ENCODE assay signal across 8 cellular contexts in the genomic region with DNA sequence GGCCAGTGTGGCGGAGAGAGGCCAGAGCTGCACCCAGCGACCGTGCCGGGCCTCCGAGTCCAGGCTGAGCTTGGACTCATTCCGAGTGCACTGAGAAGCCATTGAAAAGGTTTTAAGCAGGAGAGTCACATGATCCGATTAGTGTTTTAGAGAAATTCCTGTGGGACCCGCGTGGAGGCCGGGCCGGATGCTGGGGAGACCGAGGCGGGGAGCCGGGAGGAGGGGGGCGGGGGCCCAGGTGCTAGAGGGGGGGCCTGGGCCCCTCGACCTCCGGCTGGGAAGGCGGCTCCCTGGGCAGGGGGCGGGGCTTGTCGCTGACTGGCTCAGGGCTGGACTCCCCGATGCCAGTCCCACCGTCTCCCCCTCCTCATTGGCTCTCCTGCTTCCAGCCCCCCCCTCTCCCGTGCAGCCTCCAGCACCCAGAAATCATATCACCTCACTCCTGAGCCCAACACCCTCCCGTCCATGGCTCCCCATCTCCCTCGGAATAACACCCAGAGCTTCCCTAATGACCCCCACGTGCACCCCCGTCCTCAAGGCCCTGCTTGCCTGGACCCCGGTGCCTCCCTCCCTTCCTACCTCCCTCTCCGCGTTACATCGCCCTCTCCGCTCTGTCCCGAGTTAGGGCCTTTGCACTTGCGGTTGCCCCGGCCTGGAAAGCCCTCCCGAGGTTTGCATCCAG. TPM values are rescaled to one million over a fixed set of nuclear protein-coding genes. Genes with fewer than 3 reads are reported as not detected.
DNase-seq lines count a peak whose midpoint lies in the region; ATAC-seq and TF ChIP-seq lines count a peak whose summit lies in the region.

No MANE protein-coding gene starts in this region.

- no peak for TF ChIP-seq POLR2A in transverse colon (IDR thresholded peaks at IDR 0.05)

- TF ChIP-seq EP300 in transverse colon (IDR thresholded peaks at IDR 0.05; ENCODE audit: low read depth), result no peak

- intact Hi-C loops in activated T-helper 1 cell treated with anti-CD3 and anti-CD28 coated beads, Interleukin-12 subunit alpha, Interleukin-12 subunit beta, Interleukin-2, Interleukin-4 antibody, amounts not matched to agents 30 ng/mL and 10 ng/mL and 1 ng/mL, durations not matched to agents 14 hours and 24 hours and 36 hours (cut with micrococcal nuclease), result no loop called here
- intact Hi-C loops in transverse colon (cut with DNase I; ENCODE audit: low total_unique reads), result loop anchor here (10.0 kb wide), 1 partner anchor 71 kb away; no protein-coding TSS in a partner anchor

- DNase-seq in ELF-1 (ENCODE audit: low read depth, low spot score) (peak; percentile 43), NCI-H2171 (lab: John Stamatoyannopoulos, UW) (peak; percentile 98), fibroblast of the aortic adventitia (ENCODE audit: low read depth) (peak; percentile 58), transverse colon (peak; percentile 71), NCI-H1048 (lab: John Stamatoyannopoulos, UW) (no peak), GM19240 (ENCODE audit: insufficient read length, low spot score) (no peak)
- DNase-seq in activated T-helper 1 cell treated with anti-CD3 and anti-CD28 coated beads, Interleukin-12 subunit alpha, Interleukin-12 subunit beta, Interleukin-2, Interleukin-4 antibody, amounts not matched to agents 30 ng/mL and 10 ng/mL and 1 ng/mL, durations not matched to agents 14 hours and 24 hours and 36 hours (ENCODE audit: low spot score), result no peak
- DNase-seq in natural killer cell treated with Interleukin-12 subunit alpha and Interleukin-12 subunit beta and Interleukin-15 and Interleukin-18, amount 100 ng/mL, for 72 hours (ENCODE audit: low spot score), result no peak

- in situ Hi-C loops in transverse colon (cut with MboI; ENCODE audit: low pct_ligation_motif_present in 1 of 4, low pct_unique_long_range_greater_than_20kb in 1 of 4, low sequenced_read_pairs in 3 of 4), result no loop called here

- H3K4me3 ChIP-seq in fibroblast of the aortic adventitia (ENCODE audit: low read depth, low read length) (peak overlapping the region; percentile 48), transverse colon (peak overlapping the region; percentile 8 to 38 (median 13))

- peaks cover 8 to 41% (median 32%) of the 10 kb centered on the region in 4 donors for H3K4me1 ChIP-seq in transverse colon

- no peaks in the 10 kb centered on the region for H3K9me3 ChIP-seq in transverse colon

- H3K36me3 ChIP-seq in transverse colon, result no peaks in the 10 kb centered on the region

- H3K27ac ChIP-seq in transverse colon, result peak overlapping the region; percentile 5 to 55 (median 27)

- no peaks in the 10 kb centered on the region for H3K36me3 Mint-ChIP-seq in activated T-helper 1 cell treated with anti-CD3 and anti-CD28 coated beads, Interleukin-12 subunit alpha, Interleukin-12 subunit beta, Interleukin-2, Interleukin-4 antibody, amounts not matched to agents 30 ng/mL and 10 ng/mL and 1 ng/mL, durations not matched to agents 14 hours and 24 hours and 36 hours (ENCODE audit: low read depth)
- no peaks in the 10 kb centered on the region for H3K36me3 Mint-ChIP-seq in natural killer cell treated with Interleukin-12 subunit alpha and Interleukin-12 subunit beta and Interleukin-15 and Interleukin-18, amount 100 ng/mL, for 72 hours

- 3 to 7% methylated on average over 15 to 30 of the region's 36 CpGs for WGBS in transverse colon (ENCODE audit: low coverage in 1 of 2), 2 donors

- peaks cover 31% of the 10 kb centered on the region for H3K4me1 Mint-ChIP-seq in activated T-helper 1 cell treated with anti-CD3 and anti-CD28 coated beads, Interleukin-12 subunit alpha, Interleukin-12 subunit beta, Interleukin-2, Interleukin-4 antibody, amounts not matched to agents 30 ng/mL and 10 ng/mL and 1 ng/mL, durations not matched to agents 14 hours and 24 hours and 36 hours (ENCODE audit: low read depth)
- H3K4me1 Mint-ChIP-seq in natural killer cell treated with Interleukin-12 subunit alpha and Interleukin-12 subunit beta and Interleukin-15 and Interleukin-18, amount 100 ng/mL, for 72 hours (ENCODE audit: low read depth in 2 of 2), result peaks cover 18 to 20% of the 10 kb centered on the region in 2 donors

- ATAC-seq in natural killer cell treated with Interleukin-12 subunit alpha and Interleukin-12 subunit beta and Interleukin-15 and Interleukin-18, amount 100 ng/mL, for 72 hours, result no peak

- H3K27me3 ChIP-seq in transverse colon, result peaks cover 5% of the 10 kb centered on the region

- no peak for TF ChIP-seq CTCF in fibroblast of the aortic adventitia (IDR thresholded peaks at IDR 0.05; ENCODE audit: insufficient read depth, low read length)
- TF ChIP-seq CTCF in transverse colon (IDR thresholded peaks at IDR 0.05), result no peak

- H3K27ac Mint-ChIP-seq in activated T-helper 1 cell treated with anti-CD3 and anti-CD28 coated beads, Interleukin-12 subunit alpha, Interleukin-12 subunit beta, Interleukin-2, Interleukin-4 antibody, amounts not matched to agents 30 ng/mL and 10 ng/mL and 1 ng/mL, durations not matched to agents 14 hours and 24 hours and 36 hours, result no peak overlapping the region
- H3K27ac Mint-ChIP-seq in natural killer cell treated with Interleukin-12 subunit alpha and Interleukin-12 subunit beta and Interleukin-15 and Interleukin-18, amount 100 ng/mL, for 72 hours, result no peak overlapping the region

- peaks cover 22% of the 10 kb centered on the region for H3K27me3 Mint-ChIP-seq in activated T-helper 1 cell treated with anti-CD3 and anti-CD28 coated beads, Interleukin-12 subunit alpha, Interleukin-12 subunit beta, Interleukin-2, Interleukin-4 antibody, amounts not matched to agents 30 ng/mL and 10 ng/mL and 1 ng/mL, durations not matched to agents 14 hours and 24 hours and 36 hours (ENCODE audit: insufficient read depth)
- H3K27me3 Mint-ChIP-seq in natural killer cell treated with Interleukin-12 subunit alpha and Interleukin-12 subunit beta and Interleukin-15 and Interleukin-18, amount 100 ng/mL, for 72 hours, result peaks cover 8 to 14% of the 10 kb centered on the region in 2 donors

- peak overlapping the region; percentile 23 for H3K4me3 Mint-ChIP-seq in activated T-helper 1 cell treated with anti-CD3 and anti-CD28 coated beads, Interleukin-12 subunit alpha, Interleukin-12 subunit beta, Interleukin-2, Interleukin-4 antibody, amounts not matched to agents 30 ng/mL and 10 ng/mL and 1 ng/mL, durations not matched to agents 14 hours and 24 hours and 36 hours
- peak overlapping the region; percentile 37 for H3K4me3 Mint-ChIP-seq in natural killer cell treated with Interleukin-12 subunit alpha and Interleukin-12 subunit beta and Interleukin-15 and Interleukin-18, amount 100 ng/mL, for 72 hours

- no peaks in the 10 kb centered on the region for H3K9me3 Mint-ChIP-seq in activated T-helper 1 cell treated with anti-CD3 and anti-CD28 coated beads, Interleukin-12 subunit alpha, Interleukin-12 subunit beta, Interleukin-2, Interleukin-4 antibody, amounts not matched to agents 30 ng/mL and 10 ng/mL and 1 ng/mL, durations not matched to agents 14 hours and 24 hours and 36 hours
- H3K9me3 Mint-ChIP-seq in natural killer cell treated with Interleukin-12 subunit alpha and Interleukin-12 subunit beta and Interleukin-15 and Interleukin-18, amount 100 ng/mL, for 72 hours, result no peaks in the 10 kb centered on the region

RNA-seq across cellular contexts. Expression of gene ZNF579, which starts 5.2 kb away (rescaled TPM):
- 10.2 and 11.7 TPM in 2 replicates for total RNA-seq in activated T-helper 1 cell treated with anti-CD3 and anti-CD28 coated beads, Interleukin-12 subunit alpha, Interleukin-12 subunit beta, Interleukin-2, Interleukin-4 antibody, amounts not matched to agents 30 ng/mL and 10 ng/mL and 1 ng/mL, durations not matched to agents 14 hours and 24 hours and 36 hours
- total RNA-seq in fibroblast of the aortic adventitia (ENCODE audit: low replicate concordance), result 4.4 and 7.9 TPM in 2 replicates
- 10 to 100 TPM in 1 of 2 donors, 1 to 10 TPM in 1; 6.5 to 10.2 TPM for total RNA-seq in natural killer cell treated with Interleukin-12 subunit alpha and Interleukin-12 subunit beta and Interleukin-15 and Interleukin-18, amount 100 ng/mL, for 72 hours
- 1 to 10 TPM; 2.0 to 5.6 (median 2.9) TPM for total RNA-seq in transverse colon

RNA-seq across cellular contexts. Expression of gene FIZ1, which starts 13.5 kb away (rescaled TPM):
- 24.2 and 24.7 TPM in 2 replicates for total RNA-seq in activated T-helper 1 cell treated with anti-CD3 and anti-CD28 coated beads, Interleukin-12 subunit alpha, Interleukin-12 subunit beta, Interleukin-2, Interleukin-4 antibody, amounts not matched to agents 30 ng/mL and 10 ng/mL and 1 ng/mL, durations not matched to agents 14 hours and 24 hours and 36 hours
- total RNA-seq in fibroblast of the aortic adventitia (ENCODE audit: low replicate concordance) (3.5 and 4.7 TPM in 2 replicates), transverse colon (100 to 1,000 TPM in 1 of 4 donors, 10 to 100 TPM in 1, 1 to 10 TPM in 2; 8.5 to 137 (median 18.3) TPM)
- 10 to 100 TPM; 11.8 to 15.8 TPM for total RNA-seq in natural killer cell treated with Interleukin-12 subunit alpha and Interleukin-12 subunit beta and Interleukin-15 and Interleukin-18, amount 100 ng/mL, for 72 hours

RNA-seq across cellular contexts. Expression of gene ZNF524, which starts 14.3 kb away (rescaled TPM):
- total RNA-seq in activated T-helper 1 cell treated with anti-CD3 and anti-CD28 coated beads, Interleukin-12 subunit alpha, Interleukin-12 subunit beta, Interleukin-2, Interleukin-4 antibody, amounts not matched to agents 30 ng/mL and 10 ng/mL and 1 ng/mL, durations not matched to agents 14 hours and 24 hours and 36 hours, result 20.0 and 22.9 TPM in 2 replicates
- total RNA-seq in fibroblast of the aortic adventitia (ENCODE audit: low replicate concordance) (1.7 and 10.8 TPM in 2 replicates), transverse colon (10 to 100 TPM; 17.7 to 51.1 (median 37.9) TPM)
- 10 to 100 TPM; 10.6 to 14.7 TPM for total RNA-seq in natural killer cell treated with Interleukin-12 subunit alpha and Interleukin-12 subunit beta and Interleukin-15 and Interleukin-18, amount 100 ng/mL, for 72 hours

RNA-seq across cellular contexts. Expression of gene ZNF865, which starts 19.6 kb away (rescaled TPM):
- 12.6 and 13.2 TPM in 2 replicates for total RNA-seq in activated T-helper 1 cell treated with anti-CD3 and anti-CD28 coated beads, Interleukin-12 subunit alpha, Interleukin-12 subunit beta, Interleukin-2, Interleukin-4 antibody, amounts not matched to agents 30 ng/mL and 10 ng/mL and 1 ng/mL, durations not matched to agents 14 hours and 24 hours and 36 hours
- total RNA-seq in fibroblast of the aortic adventitia (ENCODE audit: low replicate concordance) (0.08 and 1.5 TPM in 2 replicates), transverse colon (10 to 100 TPM in 2 of 4 donors, 1 to 10 TPM in 2; 8.3 to 50.1 (median 13.4) TPM)
- 10 to 100 TPM; 15.4 to 20.7 TPM for total RNA-seq in natural killer cell treated with Interleukin-12 subunit alpha and Interleukin-12 subunit beta and Interleukin-15 and Interleukin-18, amount 100 ng/mL, for 72 hours

RNA-seq across cellular contexts. Expression of gene ZNF784, which starts 38.6 kb away (rescaled TPM):
- total RNA-seq in activated T-helper 1 cell treated with anti-CD3 and anti-CD28 coated beads, Interleukin-12 subunit alpha, Interleukin-12 subunit beta, Interleukin-2, Interleukin-4 antibody, amounts not matched to agents 30 ng/mL and 10 ng/mL and 1 ng/mL, durations not matched to agents 14 hours and 24 hours and 36 hours, result 3.0 and 4.9 TPM in 2 replicates
- total RNA-seq in fibroblast of the aortic adventitia (ENCODE audit: low replicate concordance), result 2.8 and 4.8 TPM in 2 replicates
- total RNA-seq in natural killer cell treated with Interleukin-12 subunit alpha and Interleukin-12 subunit beta and Interleukin-15 and Interleukin-18, amount 100 ng/mL, for 72 hours, result 1 to 10 TPM; 2.6 to 4.5 TPM
- total RNA-seq in transverse colon, result 10 to 100 TPM; 11.1 to 27.7 (median 14.5) TPM

Comparison
In these comparisons a context has a peak if more than half of its experiments do, and no peak if none do; other contexts are left out.
1. DNase-seq: peak in ELF-1 (single experiment), NCI-H2171 (single experiment), fibroblast of the aortic adventitia (single experiment) and transverse colon (single experiment); none in activated T-helper 1 cell treated with anti-CD3 and anti-CD28 coated beads, Interleukin-12 subunit alpha, Interleukin-12 subunit beta, Interleukin-2, Interleukin-4 antibody, amounts not matched to agents 30 ng/mL and 10 ng/mL and 1 ng/mL, durations not matched to agents 14 hours and 24 hours and 36 hours (single experiment), natural killer cell treated with Interleukin-12 subunit alpha and Interleukin-12 subunit beta and Interleukin-15 and Interleukin-18, amount 100 ng/mL, for 72 hours (single experiment), NCI-H1048 (single experiment) and GM19240 (single experiment).